8 cellular contexts compared by ENCODE assay signal in genomic region chr17:42194133-42194899, GRCh38. TPM values are rescaled to one million over a fixed set of nuclear protein-coding genes. Genes with fewer than 3 reads are reported as not detected.
DNase-seq lines count a peak whose midpoint lies in the region; ATAC-seq, FAIRE-seq and TF ChIP-seq lines count a peak whose summit lies in the region.

GHDC (minus strand) TSS chr17:42194494; CDS start chr17:42193581, 913 bp downstream.

- peak; percentile 81 for ATAC-seq in GM21717 (IDR thresholded peaks at IDR 0.05; ENCODE audit: unreplicated experiment)

- peak within 1 kb of the TSS; percentile 77 for H3K27ac ChIP-seq in neutrophil

- H3K9me3 ChIP-seq in neutrophil = no peaks in the 10 kb centered on the region

- DNase-seq in DMS53 (lab: John Stamatoyannopoulos, UW) = peak; percentile 85
- peak; percentile 15 for DNase-seq in LNCaP clone FGC (ENCODE audit: low read depth)
- peak; percentile 22 for DNase-seq in SIG-M5 (lab: John Stamatoyannopoulos, UW)
- peak; percentile 68 for DNase-seq in activated gamma-delta T cell treated with anti-CD3 and anti-CD28 coated beads, Interleukin-2, amount 50 U/mL, for 16 hours (ENCODE audit: low read depth)
- DNase-seq in frontal cortex (ENCODE audit: low spot score in 2 of 2) = peak; percentile 70 to 84

- FAIRE-seq in frontal cortex (lab: Jason Lieb, UNC) = no peak

- H3K4me3 ChIP-seq in LNCaP clone FGC (ENCODE audit: low read depth, low read length) (peak within 1 kb of the TSS; percentile 66), neutrophil (ENCODE audit: low read depth in 1 of 2, low read length in 1 of 2) (peak within 1 kb of the TSS; percentile 65 to 78)

- peaks cover under 1% of the 10 kb centered on the region for H3K36me3 ChIP-seq in neutrophil

- TF ChIP-seq CTCF in LNCaP clone FGC (IDR thresholded peaks at IDR 0.05; ENCODE audit: control insufficient read depth, extremely low read depth, insufficient read depth) (no peak), neutrophil (IDR thresholded peaks at IDR 0.05) (no peak), subcutaneous adipose tissue (IDR thresholded peaks at IDR 0.05; ENCODE audit: low read depth) (no peak)

- H3K4me1 ChIP-seq in neutrophil (ENCODE audit: control insufficient read depth in 1 of 2, insufficient read depth in 1 of 2, low read depth in 1 of 2, low read length in 1 of 2) = peaks cover 33 to 36% of the 10 kb centered on the region in 2 experiments

- H3K27me3 ChIP-seq in neutrophil = no peaks in the 10 kb centered on the region

RNA-seq across cellular contexts. Expression of gene GHDC, which starts in this region (rescaled TPM):
- 6.9 TPM for total RNA-seq in frontal cortex
- 10 to 100 TPM; 18.8 to 47.5 (median 45.3) TPM for total RNA-seq in subcutaneous adipose tissue

Comparison
In these comparisons a context has a peak if more than half of its experiments do, and no peak if none do; other contexts are left out.
1. Peak in every context shown above with its lines: DNase-seq, ATAC-seq, H3K4me3 ChIP-seq and H3K27ac ChIP-seq.
2. DNase-seq: peak in every context shown above with its lines; median percentile 85 in DMS53; 77 in frontal cortex; 68 in activated gamma-delta T cell treated with anti-CD3 and anti-CD28 coated beads, Interleukin-2, amount 50 U/mL, for 16 hours; 22 in SIG-M5; 15 in LNCaP clone FGC.